ENCODE assay signal across 12 cellular contexts in the genomic region with DNA sequence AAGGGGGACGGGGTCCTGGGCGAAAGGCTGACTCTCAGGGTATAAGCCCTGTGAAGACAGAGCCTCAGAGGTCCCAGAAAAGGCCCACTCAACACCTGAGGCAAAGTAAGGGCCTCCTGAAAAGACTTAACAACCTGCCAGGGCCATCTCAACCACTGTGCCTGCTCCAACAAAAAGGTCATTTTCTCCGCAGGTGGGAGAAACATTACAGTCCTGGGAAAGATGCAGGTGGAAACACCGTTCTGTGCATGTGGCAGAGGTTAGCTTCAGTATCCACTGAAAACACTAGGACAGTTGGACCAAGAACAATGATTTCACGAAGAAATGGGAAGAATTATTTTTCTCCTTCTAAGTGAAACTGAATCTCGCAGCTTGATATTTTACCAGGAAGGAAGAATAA. TPM values are rescaled to one million over a fixed set of nuclear protein-coding genes. Genes with fewer than 3 reads are reported as not detected.
DNase-seq lines count a peak whose midpoint lies in the region; ATAC-seq, FAIRE-seq and TF ChIP-seq lines count a peak whose summit lies in the region.
"Had no signal": no experiment of that assay in that cellular context is flagged by ENCODE, and none has a peak within 500 bp of the region (broad histone marks: within the 10 kb centered on the region; RNA-seq: fewer than 3 reads in every experiment).

No MANE protein-coding gene starts in this region.

- H3K27me3 Mint-ChIP-seq in CD14-positive monocyte (ENCODE audit: low read depth in 3 of 3): no peaks in the 10 kb centered on the region
- no peaks in the 10 kb centered on the region for H3K27me3 Mint-ChIP-seq in IgD-negative memory B cell
- H3K27me3 Mint-ChIP-seq in activated T-helper 2 cell treated with anti-CD3 and anti-CD28 coated beads, Interferon-gamma antibody, Interleukin-2, Interleukin-4, amounts not matched to agents 10 μg/mL and 5 μg/mL and 100 μg/mL, durations not matched to agents 14 hours and 24 hours and 36 hours (ENCODE audit: low read depth): no peaks in the 10 kb centered on the region

- FAIRE-seq in GM19239 (lab: Jason Lieb, UNC): no peak

- no peak for TF ChIP-seq CTCF in CD14-positive monocyte (IDR thresholded peaks at IDR 0.05)

- DNase-seq in CD14-positive monocyte (ENCODE audit: low spot score) (no peak), GM19239 (ENCODE audit: insufficient read length, low spot score) (no peak), SKM-1 (lab: John Stamatoyannopoulos, UW; ENCODE audit: unreplicated experiment) (no peak), anterior cingulate cortex (lab: John Stamatoyannopoulos, UW) (no peak)
- DNase-seq in activated T-helper 2 cell treated with anti-CD3 and anti-CD28 coated beads, Interferon-gamma antibody, Interleukin-2, Interleukin-4, amounts not matched to agents 10 μg/mL and 5 μg/mL and 100 μg/mL, durations not matched to agents 14 hours and 24 hours and 36 hours (ENCODE audit: low spot score): no peak
- DNase-seq: COR-L47, NCI-H1048 had no signal

- H3K27ac Mint-ChIP-seq in CD14-positive monocyte: peak overlapping the region; percentile 94 to 97 (median 96)
- peak overlapping the region; percentile 92 to 99 (median 98) for H3K27ac Mint-ChIP-seq in IgD-negative memory B cell
- H3K27ac Mint-ChIP-seq in activated T-helper 2 cell treated with anti-CD3 and anti-CD28 coated beads, Interferon-gamma antibody, Interleukin-2, Interleukin-4, amounts not matched to agents 10 μg/mL and 5 μg/mL and 100 μg/mL, durations not matched to agents 14 hours and 24 hours and 36 hours: peak overlapping the region; percentile 79

- H3K4me1 ChIP-seq in mucosa of rectum (ENCODE audit: control insufficient read depth in 2 of 2, insufficient read depth in 2 of 2, low read length in 2 of 2): peaks cover 19 to 37% of the 10 kb centered on the region in 2 donors

- no peaks in the 10 kb centered on the region for H3K27me3 ChIP-seq in mucosa of rectum (ENCODE audit: control insufficient read depth in 2 of 2, insufficient read depth in 2 of 2, low read length in 2 of 2)
- H3K27me3 ChIP-seq: brain microvascular endothelial cell had no signal

- H3K36me3 Mint-ChIP-seq in CD14-positive monocyte (peaks cover 16 to 22% of the 10 kb centered on the region in 2 donors), IgD-negative memory B cell (peaks cover 2% of the 10 kb centered on the region)
- peaks cover 16% of the 10 kb centered on the region for H3K36me3 Mint-ChIP-seq in activated T-helper 2 cell treated with anti-CD3 and anti-CD28 coated beads, Interferon-gamma antibody, Interleukin-2, Interleukin-4, amounts not matched to agents 10 μg/mL and 5 μg/mL and 100 μg/mL, durations not matched to agents 14 hours and 24 hours and 36 hours (ENCODE audit: low read depth)

- H3K4me3 ChIP-seq in mucosa of rectum (ENCODE audit: low read length in 2 of 2): peak overlapping the region in 1 of 2 donors; percentile 42

- no peaks in the 10 kb centered on the region for H3K9me3 ChIP-seq in mucosa of rectum (ENCODE audit: control insufficient read depth in 2 of 2, low read length in 2 of 2)
- H3K9me3 ChIP-seq: heart right ventricle had no signal

- H3K27ac ChIP-seq in mucosa of rectum (ENCODE audit: low read depth in 2 of 2, low read length in 2 of 2): peak overlapping the region; percentile 29 to 71
- H3K27ac ChIP-seq: brain microvascular endothelial cell had no signal

- no peaks in the 10 kb centered on the region for H3K36me3 ChIP-seq in mucosa of rectum (ENCODE audit: control insufficient read depth in 2 of 2, insufficient read depth in 2 of 2, low read length in 2 of 2)
- H3K36me3 ChIP-seq: brain microvascular endothelial cell, heart right ventricle had no signal

- H3K4me3 Mint-ChIP-seq in CD14-positive monocyte (peak overlapping the region; percentile 63 to 78), IgD-negative memory B cell (peak overlapping the region; percentile 56 to 86 (median 66))
- H3K4me3 Mint-ChIP-seq in activated T-helper 2 cell treated with anti-CD3 and anti-CD28 coated beads, Interferon-gamma antibody, Interleukin-2, Interleukin-4, amounts not matched to agents 10 μg/mL and 5 μg/mL and 100 μg/mL, durations not matched to agents 14 hours and 24 hours and 36 hours (ENCODE audit: low read depth): no peak overlapping the region

- no peak overlapping the region for H3K9ac ChIP-seq in mucosa of rectum (ENCODE audit: low read depth in 1 of 2, low read length in 2 of 2)

- no peak for ATAC-seq in GM21526 (IDR thresholded peaks at IDR 0.05; ENCODE audit: low FRiP score, unreplicated experiment)

- peaks cover 0 to 2% (median 0%) of the 10 kb centered on the region in 7 donors for H3K9me3 Mint-ChIP-seq in CD14-positive monocyte
- no peaks in the 10 kb centered on the region for H3K9me3 Mint-ChIP-seq in IgD-negative memory B cell
- H3K9me3 Mint-ChIP-seq in activated T-helper 2 cell treated with anti-CD3 and anti-CD28 coated beads, Interferon-gamma antibody, Interleukin-2, Interleukin-4, amounts not matched to agents 10 μg/mL and 5 μg/mL and 100 μg/mL, durations not matched to agents 14 hours and 24 hours and 36 hours: no peaks in the 10 kb centered on the region

- intact Hi-C loops in CD14-positive monocyte (cut with micrococcal nuclease): no loop called here
- intact Hi-C loops in activated T-helper 2 cell treated with anti-CD3 and anti-CD28 coated beads, Interferon-gamma antibody, Interleukin-2, Interleukin-4, amounts not matched to agents 10 μg/mL and 5 μg/mL and 100 μg/mL, durations not matched to agents 14 hours and 24 hours and 36 hours (cut with micrococcal nuclease): loop anchor here (1.0 kb wide), 1 partner anchor 15 kb away; no protein-coding TSS in a partner anchor

- H3K4me1 Mint-ChIP-seq in CD14-positive monocyte (peaks cover 95% of the 10 kb centered on the region), IgD-negative memory B cell (peaks cover 32 to 71% (median 59%) of the 10 kb centered on the region in 3 donors)
- H3K4me1 Mint-ChIP-seq in activated T-helper 2 cell treated with anti-CD3 and anti-CD28 coated beads, Interferon-gamma antibody, Interleukin-2, Interleukin-4, amounts not matched to agents 10 μg/mL and 5 μg/mL and 100 μg/mL, durations not matched to agents 14 hours and 24 hours and 36 hours (ENCODE audit: low read depth): peaks cover 66% of the 10 kb centered on the region

RNA-seq across cellular contexts. Expression of gene CCDC88C, which starts 50.9 kb away (rescaled TPM):
- polyA plus RNA-seq in CD14-positive monocyte (10 to 100 TPM; 11.6 to 12.3 TPM), IgD-negative memory B cell (30.5 TPM)
- 95.3 and 100 TPM in 2 replicates for total RNA-seq in activated T-helper 2 cell treated with anti-CD3 and anti-CD28 coated beads, Interferon-gamma antibody, Interleukin-2, Interleukin-4, amounts not matched to agents 10 μg/mL and 5 μg/mL and 100 μg/mL, durations not matched to agents 14 hours and 24 hours and 36 hours
